ENCODE assay signal across 10 cellular contexts in genomic region chr1:74681449-74681848, GRCh38.
DNase-seq lines count a peak whose midpoint lies in the region; ATAC-seq lines count a peak whose summit lies in the region.
"Had no signal": no experiment of that assay in that cellular context is flagged by ENCODE, and none has a peak within 500 bp of the region (broad histone marks: within the 10 kb centered on the region; RNA-seq: fewer than 3 reads in every experiment).

No MANE protein-coding gene starts in this region.

- DNase-seq in MV-4-11 (lab: John Stamatoyannopoulos, UW) = peak; percentile 29
- DNase-seq in NCI-H1048 (lab: John Stamatoyannopoulos, UW) = no peak
- DNase-seq in amygdala (lab: John Stamatoyannopoulos, UW) = no peak
- DNase-seq in 8988T = no peak
- no peak for DNase-seq in HPDE6-E6E7 (ENCODE audit: extremely low spot score)
- DNase-seq: activated T-cell treated with anti-CD3 and anti-CD28 coated beads, Interleukin-2, amount 50 U/mL, for 4 hours; NCI-H2081 treated with DMSO at 0.1 percent for 48 hours had no signal

- ATAC-seq in GM18517 (IDR thresholded peaks at IDR 0.05; ENCODE audit: unreplicated experiment) (peak; percentile 82), GM21381 (IDR thresholded peaks at IDR 0.05; ENCODE audit: unreplicated experiment) (peak; percentile 78), HG02981 (IDR thresholded peaks at IDR 0.05; ENCODE audit: unreplicated experiment) (peak; percentile 85)
- ATAC-seq: activated T-cell treated with anti-CD3 and anti-CD28 coated beads, Interleukin-2, amount 50 U/mL, for 4 hours had no signal
